Comparison of ENCODE assay signal across 8 cellular contexts in genomic region chr2:85561280-85562212, GRCh38. TPM values are rescaled to one million over a fixed set of nuclear protein-coding genes. Genes with fewer than 3 reads are reported as not detected.
A peak's percentile ranks its signal among the peaks of the same experiment; 100 is the strongest.
DNase-seq lines count a peak whose midpoint lies in the region; ATAC-seq, FAIRE-seq and TF ChIP-seq lines count a peak whose summit lies in the region.

Gene GGCX (minus strand): TSS chr2:85561493. CDS start chr2:85561428, 65 bp downstream.

- peak within 1 kb of the TSS; percentile 52 to 97 (median 95) for H3K4me3 ChIP-seq in keratinocyte (ENCODE audit: control insufficient read depth in 2 of 3, extremely low read depth in 1 of 3, insufficient read depth in 2 of 3, low read depth in 1 of 3, low read length in 3 of 3)

- peak within 1 kb of the TSS; percentile 89 for H3K9ac ChIP-seq in keratinocyte (ENCODE audit: control insufficient read depth, extremely low read depth, insufficient read depth, low read length)

- H3K4me2 ChIP-seq in keratinocyte (ENCODE audit: control insufficient read depth, extremely low read depth, insufficient read depth, low read depth, low read length), result peak within 1 kb of the TSS; percentile 99

- no peaks in the 10 kb centered on the region for H3K9me3 ChIP-seq in keratinocyte (ENCODE audit: control insufficient read depth, low read depth, low read length)

- FAIRE-seq in keratinocyte (lab: Jason Lieb, UNC), result no peak

- ATAC-seq in GM19035 (IDR thresholded peaks at IDR 0.05; ENCODE audit: unreplicated experiment), result peak; percentile 93
- peak; percentile 91 for ATAC-seq in HG03342 (IDR thresholded peaks at IDR 0.05; ENCODE audit: unreplicated experiment)

- H3K36me3 ChIP-seq in keratinocyte (ENCODE audit: control insufficient read depth in 2 of 2, extremely low read depth in 1 of 2, insufficient read depth in 2 of 2, low read length in 2 of 2), result peaks cover 9 to 10% of the 10 kb centered on the region in 2 experiments

- DNase-seq in AG09319 (ENCODE audit: extremely low read depth, low read depth) (peak; percentile 75), NCI-H446 treated with DMSO at 0.1 percent for 48 hours (lab: John Stamatoyannopoulos, UW) (peak; percentile 86), keratinocyte (ENCODE audit: low read depth, low spot score) (no peak)
- DNase-seq in activated CD4-positive, CD25-positive, alpha-beta regulatory T cell treated with anti-CD3 and anti-CD28 coated beads, Interleukin-2, amount 50 U/mL, for 16 hours (ENCODE audit: low read depth, low spot score), result peak; percentile 91
- peak; percentile 86 for DNase-seq in central memory CD4-positive, alpha-beta T cell
- peak; percentile 89 to 94 (median 93) for DNase-seq in stimulated activated CD4-positive, alpha-beta T cell treated with anti-CD3 and anti-CD28 coated beads, Interleukin-12 subunit alpha, Interleukin-12 subunit beta, amount 100 ng/mL, for 48 hours (ENCODE audit: low read depth in 2 of 3, low spot score in 1 of 3)

- H3K79me2 ChIP-seq in keratinocyte (ENCODE audit: control insufficient read depth, insufficient read depth, low read length), result peaks cover 23% of the 10 kb centered on the region

- peaks cover 5% of the 10 kb centered on the region for H3K4me1 ChIP-seq in keratinocyte (ENCODE audit: control insufficient read depth, extremely low read depth, insufficient read depth, low read length)

- TF ChIP-seq CTCF in AG09319 (IDR thresholded peaks at IDR 0.05; ENCODE audit: low read depth, low read length) (0 out of 2 replicates have a peak, but pooled peaks have one; percentile 2), keratinocyte (optimal IDR thresholded peaks at IDR 0.05 in 1 of 3, IDR thresholded peaks at IDR 0.05 in 1 of 3, conservative IDR thresholded peaks at IDR 0.05 in 1 of 3; ENCODE audit: extremely low read depth in 1 of 3, insufficient read depth in 2 of 3, low read length in 3 of 3) (peak in 1 of 3 experiments; percentile 11)

- H3K27me3 ChIP-seq in keratinocyte (ENCODE audit: control insufficient read depth, extremely low read depth, insufficient read depth, low read length), result no peaks in the 10 kb centered on the region

- H3K27ac ChIP-seq in keratinocyte (ENCODE audit: control insufficient read depth, insufficient read depth, low read length), result peak within 1 kb of the TSS; percentile 86

- peak within 1 kb of the TSS; percentile 99 for H2AFZ ChIP-seq in keratinocyte (ENCODE audit: control insufficient read depth, low read length)

- H4K20me1 ChIP-seq in keratinocyte (ENCODE audit: control insufficient read depth, extremely low read depth, insufficient read depth, low read length), result no peaks in the 10 kb centered on the region

- dilution Hi-C loops in keratinocyte (cut with MboI; ENCODE audit: extremely low pct_ligation_motif_present, low sequenced_read_pairs), result no loop called here

- H3K9me1 ChIP-seq in keratinocyte (ENCODE audit: control insufficient read depth, extremely low read depth, insufficient read depth, low read length), result no peaks in the 10 kb centered on the region

RNA-seq across cellular contexts. Expression of gene GGCX, which starts in this region (rescaled TPM):
- 34.3 to 39.1 TPM (median 35.6 TPM) in 3 replicates for polyA plus RNA-seq in keratinocyte
- polyA plus RNA-seq in keratinocyte (2011; ENCODE audit: low read depth), result 4.1 TPM
- 19.5 and 21.6 TPM in 2 replicates for polyA plus RNA-seq in keratinocyte (2011; cell fraction: cytosol; rRNA removed)
- 58.3 and 60.4 TPM in 2 replicates for polyA plus RNA-seq in keratinocyte (2011; cell fraction: nucleus; rRNA removed)
- polyA plus RNA-seq in keratinocyte (2012; ENCODE audit: low replicate concordance), result 15.0 and 31.9 TPM in 2 replicates
- 63.9 to 70.2 TPM (median 64.7 TPM) in 3 replicates for polyA minus RNA-seq in keratinocyte
- 19.8 TPM for polyA minus RNA-seq in keratinocyte (2011; cell fraction: cytosol; rRNA and poly(A)+ RNA removed)
- polyA minus RNA-seq in keratinocyte (2011; cell fraction: nucleus; rRNA and poly(A)+ RNA removed), result 54.3 and 79.6 TPM in 2 replicates
